8 cellular contexts compared by ENCODE assay signal in genomic region chr15:73994419-73994883, GRCh38.
DNase-seq lines count a peak whose midpoint lies in the region; ATAC-seq and TF ChIP-seq lines count a peak whose summit lies in the region.

Gene PML (plus strand): TSS chr15:73994716. CDS start chr15:73994813, 97 bp downstream.

- peak; percentile 66 for DNase-seq in AG04449 (ENCODE audit: low read depth, low spot score)
- DNase-seq in NCI-H345 (lab: John Stamatoyannopoulos, UW), result peak; percentile 85
- DNase-seq in activated CD4-positive, CD25-positive, alpha-beta regulatory T cell (lab: John Stamatoyannopoulos, UW), result peak; percentile 84 to 85 (median 84)
- DNase-seq in central memory CD4-positive, alpha-beta T cell, result peak; percentile 85
- peak; percentile 92 for DNase-seq in inferior parietal cortex (ENCODE audit: extremely low spot score)
- DNase-seq in stimulated activated CD4-positive, alpha-beta T cell treated with anti-CD3 and anti-CD28 coated beads, Interleukin-12 subunit alpha, Interleukin-12 subunit beta, amount 100 ng/mL, for 24 hours (ENCODE audit: low read depth in 2 of 2), result peak; percentile 84 to 96

- H3K4me3 ChIP-seq in AG04449 (ENCODE audit: low read depth, low read length), result peak within 1 kb of the TSS; percentile 69

- POLR2A ChIA-PET in AG04449 (lab: Yijun Ruan, JAX), result interaction anchor here (0.8 to 1.4 kb wide), 9 partner anchors 9 to 57 kb away, joined by 3 to 10 read pairs (median 3); no protein-coding TSS in a partner anchor

- CTCF ChIA-PET in AG04449 (lab: Yijun Ruan, JAX), result interaction anchor here (0.8 to 11.3 kb wide), 15 partner anchors 11 to 327 kb away, joined by 3 to 126 read pairs (median 6); no protein-coding TSS in a partner anchor

- ATAC-seq in GM18909 (IDR thresholded peaks at IDR 0.05; ENCODE audit: poor library complexity, unreplicated experiment) (peak; percentile 69), HG03175 (IDR thresholded peaks at IDR 0.05; ENCODE audit: unreplicated experiment) (peak; percentile 78)

- no peak for TF ChIP-seq CTCF in AG04449 (IDR thresholded peaks at IDR 0.05; ENCODE audit: insufficient read depth, low read length, missing control alignments)

Comparison
In these comparisons a context has a peak if more than half of its experiments do, and no peak if none do; other contexts are left out.
1. Peak in every context shown above with its lines: DNase-seq, ATAC-seq and H3K4me3 ChIP-seq.